In genomic region chr9:23319092-23319491, GRCh38 we compare ENCODE assay signal across 20 cellular contexts.
DNase-seq lines count a peak whose midpoint lies in the region; ATAC-seq, FAIRE-seq and TF ChIP-seq lines count a peak whose summit lies in the region.
"Had no signal": no experiment of that assay in that cellular context is flagged by ENCODE, and none has a peak within 500 bp of the region (broad histone marks: within the 10 kb centered on the region; RNA-seq: fewer than 3 reads in every experiment).

No MANE protein-coding gene starts in this region.

- TF ChIP-seq CTCF in liver (IDR thresholded peaks at IDR 0.05; ENCODE audit: low read depth, low read length, missing input control) (no peak), HepG2 (CRISPR knock-in tag; IDR thresholded peaks at IDR 0.05) (no peak), right lobe of liver (IDR thresholded peaks at IDR 0.05) (no peak)

- no peak overlapping the region for H3K4me2 ChIP-seq in HepG2 (ENCODE audit: low read depth, low read length)
- H3K4me2 ChIP-seq: BLaER1 had no signal

- ATAC-seq in HepG2 (no peak), right lobe of liver (peak in 3 of 4 donors; percentile 44 to 67 (median 62)), HG03045 (IDR thresholded peaks at IDR 0.05; ENCODE audit: unreplicated experiment) (no peak)

- DNase-seq in HepG2 (ENCODE audit: low spot score) (no peak), NCI-H524 treated with DMSO at 0.1 percent for 48 hours (lab: John Stamatoyannopoulos, UW) (peak; percentile 11), right lobe of liver (no peak), NOMO-1 treated with dmso at 0.1 percent for 144 hours (lab: John Stamatoyannopoulos, UW; ENCODE audit: unreplicated experiment) (no peak)
- DNase-seq: 8988T; ACHN; BE2C; C1 segment of cervical spinal cord; CD4-positive, alpha-beta memory T cell; CD4-positive, CD25-positive, alpha-beta regulatory T cell; CD8-positive, alpha-beta memory T cell; COR-L47; DMS79 treated with DMSO at 0.1 percent for 48 hours; GF-D8 had no signal

- intact Hi-C loops in HepG2 (cut with micrococcal nuclease; ENCODE audit: unreplicated experiment) = no loop called here
- intact Hi-C loops in right lobe of liver (cut with DNase I) = no loop called here

- POLR2A ChIA-PET in HepG2 (lab: Yijun Ruan, JAX) = no interaction called here

- no peaks in the 10 kb centered on the region for H3K79me2 ChIP-seq in HepG2 (ENCODE audit: insufficient read depth, low read length)

- no peak for TF ChIP-seq RAD21 in liver (IDR thresholded peaks at IDR 0.05)
- TF ChIP-seq RAD21 in HepG2 (CRISPR knock-in tag; IDR thresholded peaks at IDR 0.05) = no peak

- TF ChIP-seq EP300 in HepG2 (IDR thresholded peaks at IDR 0.05; ENCODE audit: low read depth in 2 of 2, low read length in 2 of 2) (no peak), HepG2 (CRISPR knock-in tag; IDR thresholded peaks at IDR 0.05; ENCODE audit: borderline replicate concordance) (no peak)

- H3K27me3 ChIP-seq in liver (ENCODE audit: control insufficient read depth in 4 of 4, insufficient read depth in 4 of 4, low read length in 3 of 4) = no peaks in the 10 kb centered on the region
- H3K27me3 ChIP-seq in HepG2 (ENCODE audit: control insufficient read depth in 1 of 2, insufficient read depth in 2 of 2, low read length in 2 of 2) = no peaks in the 10 kb centered on the region
- H3K27me3 ChIP-seq in right lobe of liver = no peaks in the 10 kb centered on the region
- H3K27me3 ChIP-seq: BE2C, BLaER1 had no signal

- CTCF ChIA-PET in HepG2 (lab: Yijun Ruan, JAX; ENCODE audit: low intra/inter-chr PET ratio, low total read pairs) = no interaction called here

- in situ Hi-C loops in HepG2 (cut with HindIII; ENCODE audit: extremely low pct_ligation_motif_present, low pct_unique_long_range_greater_than_20kb) = no loop called here

- no peak for FAIRE-seq in HepG2 (lab: Jason Lieb, UNC)
- FAIRE-seq: A204.1, G401.6, GM12891 had no signal

- H3K36me3 ChIP-seq in liver (ENCODE audit: control insufficient read depth in 4 of 4, insufficient read depth in 3 of 4, low read depth in 1 of 4, low read length in 3 of 4) (no peaks in the 10 kb centered on the region), HepG2 (replicated peaks in 1 of 2; ENCODE audit: control insufficient read depth in 1 of 2, insufficient read depth in 2 of 2, low read length in 2 of 2) (no peaks in the 10 kb centered on the region), right lobe of liver (no peaks in the 10 kb centered on the region)
- H3K36me3 ChIP-seq: BE2C, BLaER1 had no signal

- H3K4me1 ChIP-seq in liver (ENCODE audit: control insufficient read depth in 4 of 4, insufficient read depth in 4 of 4, low read length in 3 of 4) = peaks cover 0 to 28% (median 15%) of the 10 kb centered on the region in 4 donors
- H3K4me1 ChIP-seq in HepG2 (ENCODE audit: insufficient read depth, low read length) = no peaks in the 10 kb centered on the region
- peaks cover 0 to 26% (median 3%) of the 10 kb centered on the region in 4 donors for H3K4me1 ChIP-seq in right lobe of liver
- H3K4me1 ChIP-seq: BE2C, BLaER1 had no signal

- TF ChIP-seq POLR2A in HepG2 (IDR thresholded peaks at IDR 0.05; ENCODE audit: insufficient read depth in 1 of 2, low read depth in 2 of 2, low read length in 2 of 2) (no peak), right lobe of liver (IDR thresholded peaks at IDR 0.05) (no peak)

- H3K9ac ChIP-seq in liver (ENCODE audit: low read depth in 1 of 2, low read length in 2 of 2) (no peak overlapping the region), HepG2 (ENCODE audit: insufficient read depth, low read depth, low read length) (no peak overlapping the region)
- H3K9ac ChIP-seq: BLaER1 had no signal

- no peak overlapping the region for H2AFZ ChIP-seq in HepG2 (ENCODE audit: low read length)

- no TSS peak for BruUV-seq in HepG2 (replicated peaks; lab: Mats Ljungman, UMichigan)

- H3K27ac ChIP-seq in liver (ENCODE audit: low read depth in 1 of 2, low read length in 2 of 2) (no peak overlapping the region), HepG2 (ENCODE audit: extremely low read length, insufficient read depth, low read length) (no peak overlapping the region), right lobe of liver (no peak overlapping the region)
- H3K27ac ChIP-seq: BLaER1 had no signal

- H4K20me1 ChIP-seq in HepG2 (ENCODE audit: insufficient read depth, low read length) = no peaks in the 10 kb centered on the region
- H4K20me1 ChIP-seq: BLaER1 had no signal

- H3K9me3 ChIP-seq in liver (ENCODE audit: control insufficient read depth in 4 of 4, low read length in 3 of 4) (no peaks in the 10 kb centered on the region), HepG2 (ENCODE audit: low read length) (peaks cover 52% of the 10 kb centered on the region), right lobe of liver (no peaks in the 10 kb centered on the region)
- H3K9me3 ChIP-seq: BLaER1 had no signal

- no peak overlapping the region for H3K4me3 ChIP-seq in liver (ENCODE audit: low read depth in 1 of 3, low read length in 3 of 3)
- H3K4me3 ChIP-seq in HepG2 (replicated peaks in 1 of 3; ENCODE audit: insufficient read depth in 1 of 3, low read depth in 2 of 3, low read length in 3 of 3) = no peak overlapping the region
- H3K4me3 ChIP-seq in right lobe of liver = no peak overlapping the region
- H3K4me3 ChIP-seq: BLaER1 had no signal

TF ChIP-seq in liver, 16 proteins besides CTCF, POLR2A, EP300 and RAD21:
- TF ChIP-seq, protein P1, sequence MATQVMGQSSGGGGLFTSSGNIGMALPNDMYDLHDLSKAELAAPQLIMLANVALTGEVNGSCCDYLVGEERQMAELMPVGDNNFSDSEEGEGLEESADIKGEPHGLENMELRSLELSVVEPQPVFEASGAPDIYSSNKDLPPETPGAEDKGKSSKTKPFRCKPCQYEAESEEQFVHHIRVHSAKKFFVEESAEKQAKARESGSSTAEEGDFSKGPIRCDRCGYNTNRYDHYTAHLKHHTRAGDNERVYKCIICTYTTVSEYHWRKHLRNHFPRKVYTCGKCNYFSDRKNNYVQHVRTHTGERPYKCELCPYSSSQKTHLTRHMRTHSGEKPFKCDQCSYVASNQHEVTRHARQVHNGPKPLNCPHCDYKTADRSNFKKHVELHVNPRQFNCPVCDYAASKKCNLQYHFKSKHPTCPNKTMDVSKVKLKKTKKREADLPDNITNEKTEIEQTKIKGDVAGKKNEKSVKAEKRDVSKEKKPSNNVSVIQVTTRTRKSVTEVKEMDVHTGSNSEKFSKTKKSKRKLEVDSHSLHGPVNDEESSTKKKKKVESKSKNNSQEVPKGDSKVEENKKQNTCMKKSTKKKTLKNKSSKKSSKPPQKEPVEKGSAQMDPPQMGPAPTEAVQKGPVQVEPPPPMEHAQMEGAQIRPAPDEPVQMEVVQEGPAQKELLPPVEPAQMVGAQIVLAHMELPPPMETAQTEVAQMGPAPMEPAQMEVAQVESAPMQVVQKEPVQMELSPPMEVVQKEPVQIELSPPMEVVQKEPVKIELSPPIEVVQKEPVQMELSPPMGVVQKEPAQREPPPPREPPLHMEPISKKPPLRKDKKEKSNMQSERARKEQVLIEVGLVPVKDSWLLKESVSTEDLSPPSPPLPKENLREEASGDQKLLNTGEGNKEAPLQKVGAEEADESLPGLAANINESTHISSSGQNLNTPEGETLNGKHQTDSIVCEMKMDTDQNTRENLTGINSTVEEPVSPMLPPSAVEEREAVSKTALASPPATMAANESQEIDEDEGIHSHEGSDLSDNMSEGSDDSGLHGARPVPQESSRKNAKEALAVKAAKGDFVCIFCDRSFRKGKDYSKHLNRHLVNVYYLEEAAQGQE (IDR thresholded peaks at IDR 0.05) = no peak
- TF ChIP-seq ATF3 (IDR thresholded peaks at IDR 0.05) (no peak), HNF4A (conservative IDR thresholded peaks at IDR 0.05) (peak; percentile 35 to 38), HNF4G (IDR thresholded peaks at IDR 0.05) (no peak), JUND (IDR thresholded peaks at IDR 0.05) (no peak), FOXA1 (IDR thresholded peaks at IDR 0.05) (no peak), TAF1 (conservative IDR thresholded peaks at IDR 0.05) (no peak)
TF ChIP-seq in liver: peak in this region for 1.

TF ChIP-seq in HepG2, 621 proteins besides CTCF, POLR2A, EP300 and RAD21:
- TF ChIP-seq ZNF160 (CRISPR knock-in tag; IDR thresholded peaks at IDR 0.05) (no peak), DPF2 (CRISPR knock-in tag; IDR thresholded peaks at IDR 0.05; ENCODE audit: borderline replicate concordance, low read depth) (no peak)

Comparison
In these comparisons a context has a peak if more than half of its experiments do, and no peak if none do; other contexts are left out.
1. ATAC-seq: peak in right lobe of liver (3 of 4); none in HepG2 (single experiment) and HG03045 (single experiment).